ENCODE assay signal across 1 cellular context in the genomic region with DNA sequence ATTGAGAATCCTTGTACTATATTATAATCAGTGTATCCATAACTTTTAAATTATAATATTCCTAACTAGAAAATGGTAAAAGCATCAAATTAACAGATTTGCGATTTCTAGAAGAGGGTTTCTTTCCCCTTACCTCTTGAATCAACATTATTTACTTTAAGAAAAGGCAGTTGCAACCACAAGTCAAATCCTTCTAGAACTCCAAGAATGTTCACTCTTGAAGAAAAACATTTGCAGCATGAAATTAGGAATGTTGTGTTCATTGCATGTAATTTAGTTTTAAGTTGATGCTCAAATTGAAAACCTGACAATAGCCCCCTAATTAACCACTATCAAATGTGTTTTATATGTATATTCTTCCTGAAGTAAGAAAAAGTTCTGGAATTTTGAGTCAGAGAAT.
TF ChIP-seq lines count a peak whose summit lies in the region.

No MANE protein-coding gene starts in this region.

TF ChIP-seq in HepG2, 621 proteins besides CTCF, POLR2A, EP300 and RAD21 (continued from another document):
- TF ChIP-seq XRCC5 (optimal IDR thresholded peaks at IDR 0.05; ENCODE audit: low read length) (no peak), CREM (IDR thresholded peaks at IDR 0.05) (no peak), CREM (CRISPR knock-in tag; IDR thresholded peaks at IDR 0.05) (no peak), NR2F6 (IDR thresholded peaks at IDR 0.05) (no peak), NR2F6 (CRISPR knock-in tag; IDR thresholded peaks at IDR 0.05) (no peak), ADNP (CRISPR knock-in tag; IDR thresholded peaks at IDR 0.05) (no peak), ZNF766 (CRISPR knock-in tag; IDR thresholded peaks at IDR 0.05; ENCODE audit: borderline replicate concordance) (no peak)
- TF ChIP-seq, protein P1, sequence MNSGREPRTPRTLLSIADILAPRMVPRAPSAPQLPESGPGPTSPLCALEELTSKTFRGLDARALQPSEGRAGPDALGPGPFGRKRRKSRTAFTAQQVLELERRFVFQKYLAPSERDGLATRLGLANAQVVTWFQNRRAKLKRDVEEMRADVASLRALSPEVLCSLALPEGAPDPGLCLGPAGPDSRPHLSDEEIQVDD (CRISPR knock-in tag; IDR thresholded peaks at IDR 0.05; ENCODE audit: borderline replicate concordance) = no peak
- TF ChIP-seq, protein P2, sequence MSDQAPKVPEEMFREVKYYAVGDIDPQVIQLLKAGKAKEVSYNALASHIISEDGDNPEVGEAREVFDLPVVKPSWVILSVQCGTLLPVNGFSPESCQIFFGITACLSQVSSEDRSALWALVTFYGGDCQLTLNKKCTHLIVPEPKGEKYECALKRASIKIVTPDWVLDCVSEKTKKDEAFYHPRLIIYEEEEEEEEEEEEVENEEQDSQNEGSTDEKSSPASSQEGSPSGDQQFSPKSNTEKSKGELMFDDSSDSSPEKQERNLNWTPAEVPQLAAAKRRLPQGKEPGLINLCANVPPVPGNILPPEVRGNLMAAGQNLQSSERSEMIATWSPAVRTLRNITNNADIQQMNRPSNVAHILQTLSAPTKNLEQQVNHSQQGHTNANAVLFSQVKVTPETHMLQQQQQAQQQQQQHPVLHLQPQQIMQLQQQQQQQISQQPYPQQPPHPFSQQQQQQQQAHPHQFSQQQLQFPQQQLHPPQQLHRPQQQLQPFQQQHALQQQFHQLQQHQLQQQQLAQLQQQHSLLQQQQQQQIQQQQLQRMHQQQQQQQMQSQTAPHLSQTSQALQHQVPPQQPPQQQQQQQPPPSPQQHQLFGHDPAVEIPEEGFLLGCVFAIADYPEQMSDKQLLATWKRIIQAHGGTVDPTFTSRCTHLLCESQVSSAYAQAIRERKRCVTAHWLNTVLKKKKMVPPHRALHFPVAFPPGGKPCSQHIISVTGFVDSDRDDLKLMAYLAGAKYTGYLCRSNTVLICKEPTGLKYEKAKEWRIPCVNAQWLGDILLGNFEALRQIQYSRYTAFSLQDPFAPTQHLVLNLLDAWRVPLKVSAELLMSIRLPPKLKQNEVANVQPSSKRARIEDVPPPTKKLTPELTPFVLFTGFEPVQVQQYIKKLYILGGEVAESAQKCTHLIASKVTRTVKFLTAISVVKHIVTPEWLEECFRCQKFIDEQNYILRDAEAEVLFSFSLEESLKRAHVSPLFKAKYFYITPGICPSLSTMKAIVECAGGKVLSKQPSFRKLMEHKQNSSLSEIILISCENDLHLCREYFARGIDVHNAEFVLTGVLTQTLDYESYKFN (CRISPR knock-in tag; conservative IDR thresholded peaks at IDR 0.05) = no peak
- TF ChIP-seq, protein P3, sequence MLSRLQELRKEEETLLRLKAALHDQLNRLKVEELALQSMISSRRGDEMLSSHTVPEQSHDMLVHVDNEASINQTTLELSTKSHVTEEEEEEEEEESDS (CRISPR knock-in tag; IDR thresholded peaks at IDR 0.05; ENCODE audit: borderline replicate concordance) = no peak
